ENCODE assay signal across 16 cellular contexts in the genomic region with DNA sequence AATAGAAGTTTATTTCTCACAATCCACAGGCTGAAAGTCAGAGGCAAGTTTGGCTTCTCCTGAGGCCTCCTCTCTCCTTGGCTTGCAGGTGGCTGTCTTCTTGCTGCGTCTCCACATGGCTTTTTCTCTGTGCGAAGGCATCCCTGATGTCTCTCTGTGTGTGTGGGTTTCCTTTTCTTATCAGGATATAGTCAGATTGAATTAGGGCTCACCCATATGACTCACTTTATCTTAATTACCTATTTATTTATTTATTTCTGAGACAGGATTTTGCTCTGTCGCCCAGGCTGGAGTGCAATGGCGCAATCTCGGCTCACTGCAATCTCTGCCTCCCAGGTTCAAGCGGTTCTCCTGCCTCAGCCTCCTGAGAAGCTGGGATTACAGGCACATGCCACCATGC. TPM values are rescaled to one million over a fixed set of nuclear protein-coding genes. Genes with fewer than 3 reads are reported as not detected.
"Had no signal": no experiment of that assay in that cellular context is flagged by ENCODE, and none has a peak within 500 bp of the region (broad histone marks: within the 10 kb centered on the region; RNA-seq: fewer than 3 reads in every experiment).

No MANE protein-coding gene starts in this region.

RNA-seq across cellular contexts. Expression of a gene that starts 30.7 kb away (rescaled TPM):
- total RNA-seq: activated CD4-positive, alpha-beta memory T cell treated with anti-CD3 and anti-CD28 coated beads, Interleukin-2, amount 10 ng/mL, durations not matched to agents 7 days and 5 days; activated CD4-positive, alpha-beta T cell treated with anti-CD3 and anti-CD28 coated beads, Interleukin-2, amount 10 ng/mL, durations not matched to agents 7 days and 5 days; activated naive CD4-positive, alpha-beta T cell treated with anti-CD3 and anti-CD28 coated beads, Interleukin-2, amount 50 U/mL, for 72 hours; ascending aorta; breast epithelium; cardiac muscle cell; colonic mucosa; endothelial cell of umbilical vein; esophagus squamous epithelium; fibroblast of lung; fibroblast of villous mesenchyme; gastroesophageal sphincter; glomerular endothelial cell; heart right ventricle; hepatocyte had no signal
- polyA plus RNA-seq: cardiac muscle cell, endothelial cell of umbilical vein, esophagus, fibroblast of lung, heart right ventricle, hepatocyte had no signal
